In the genomic region with DNA sequence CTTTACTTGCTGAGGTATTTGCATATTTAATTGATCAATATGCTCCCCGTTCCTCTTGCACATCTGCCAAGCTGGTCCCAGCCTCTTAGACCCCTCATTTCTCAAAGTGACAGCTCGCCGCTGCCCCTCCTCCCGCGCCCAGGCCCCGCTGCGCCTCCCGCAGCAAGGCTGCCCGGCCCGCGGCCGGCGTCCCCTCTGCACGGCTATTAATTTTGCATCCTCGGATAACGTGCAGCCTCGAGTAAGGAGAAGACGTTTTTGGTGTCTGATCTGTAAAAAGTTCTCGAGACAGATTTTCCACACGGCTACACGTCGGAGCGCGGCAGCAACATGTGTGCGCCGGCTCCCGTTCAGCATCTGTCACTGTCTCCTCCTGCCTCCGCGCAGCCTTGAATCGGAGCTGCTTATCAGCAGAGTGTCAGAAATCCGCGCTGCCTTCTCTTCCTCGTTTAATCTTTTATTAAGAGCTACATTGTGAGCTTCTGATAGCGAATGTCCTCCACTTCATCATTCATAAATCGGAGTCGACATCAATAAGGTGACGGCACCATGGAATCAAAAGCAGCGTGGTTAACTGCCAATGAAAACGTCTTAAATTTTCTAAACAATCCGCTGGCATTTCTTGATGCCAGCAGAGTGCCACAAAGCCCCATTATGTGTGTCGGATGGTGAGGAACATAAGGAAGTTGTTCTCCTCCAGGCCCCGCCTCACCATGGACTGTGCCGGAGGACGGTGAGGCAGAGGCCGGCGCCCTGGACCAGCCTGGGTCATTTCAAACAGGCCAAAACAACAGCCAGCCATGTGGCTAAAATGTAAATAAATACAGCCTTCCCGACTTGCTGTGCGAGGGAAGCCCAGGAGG, we compare ENCODE assay signal across 12 cellular contexts.
"Had no signal": no experiment of that assay in that cellular context is flagged by ENCODE, and none has a peak within 500 bp of the region (broad histone marks: within the 10 kb centered on the region; RNA-seq: fewer than 3 reads in every experiment).

No MANE protein-coding gene starts in this region.

- ATAC-seq: activated CD8-positive, alpha-beta memory T cell treated with anti-CD3 and anti-CD28 coated beads, Interleukin-2, amount 10 ng/mL, durations not matched to agents 7 days and 5 days; activated T-cell treated with anti-CD3 and anti-CD28 coated beads, Interleukin-2, amount 50 U/mL, for 4 hours; left lung; stimulated activated effector memory CD8-positive, alpha-beta T cell treated with anti-CD3 and anti-CD28 coated beads, Interleukin-12 subunit alpha, Interleukin-12 subunit beta, amount 100 ng/mL, for 72 hours had no signal

- H3K4me1 ChIP-seq: left lung had no signal

- H3K27me3 ChIP-seq: brain microvascular endothelial cell, right atrium auricular region, tibial nerve had no signal

- H3K27ac ChIP-seq: brain microvascular endothelial cell, left lung, right atrium auricular region, tibial nerve had no signal

- H3K36me3 ChIP-seq: brain microvascular endothelial cell, left lung, right atrium auricular region, tibial nerve had no signal

- H3K4me3 ChIP-seq: left lung, right atrium auricular region, smooth muscle cell had no signal

- DNase-seq: activated CD8-positive, alpha-beta memory T cell treated with anti-CD3 and anti-CD28 coated beads, Interleukin-2, amount 10 ng/mL, durations not matched to agents 7 days and 5 days; activated effector memory CD4-positive, alpha-beta T cell treated with anti-CD3 and anti-CD28 coated beads, Interleukin-2, amount 50 U/mL, for 16 hours; activated T-cell treated with anti-CD3 and anti-CD28 coated beads, Interleukin-2, amount 50 U/mL, for 4 hours; amygdala; brain microvascular endothelial cell; cerebellar nuclear complex; erythroblast had no signal

- H3K9me3 ChIP-seq: left lung, right atrium auricular region, tibial nerve had no signal

- H3K4me2 ChIP-seq: smooth muscle cell had no signal
